Comparison of ENCODE assay signal across 28 cellular contexts in the genomic region with DNA sequence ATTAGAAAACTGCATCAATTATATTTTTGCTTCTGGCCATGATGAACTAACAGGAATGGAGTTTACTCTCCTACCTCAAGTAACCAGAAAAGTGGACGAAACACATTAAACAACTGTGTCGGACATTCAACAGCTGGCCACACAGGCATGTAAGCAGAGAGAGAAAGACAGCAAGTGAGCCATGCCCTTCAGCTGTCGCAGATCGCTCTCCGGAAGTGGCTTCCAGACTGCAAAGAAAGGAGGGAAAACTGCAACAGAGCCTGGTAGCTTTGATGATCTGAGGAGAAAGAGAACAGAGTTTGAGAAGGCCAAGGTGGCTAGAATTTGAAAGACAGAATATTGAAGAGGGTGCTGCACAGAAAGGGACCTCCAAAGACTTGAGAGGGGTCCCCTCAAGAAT.
"Had no signal": no experiment of that assay in that cellular context is flagged by ENCODE, and none has a peak within 500 bp of the region (broad histone marks: within the 10 kb centered on the region; RNA-seq: fewer than 3 reads in every experiment).

No MANE protein-coding gene starts in this region.

- H3K36me3 Mint-ChIP-seq: activated CD4-positive, alpha-beta memory T cell treated with anti-CD3 and anti-CD28 coated beads for 36 hours; activated naive CD4-positive, alpha-beta T cell treated with anti-CD3 and anti-CD28 coated beads, Interleukin-2, amount 50 U/mL, for 72 hours had no signal

- FAIRE-seq: bronchial epithelial cell, TTC549 had no signal

- H3K27me3 ChIP-seq: ascending aorta, body of pancreas, Peyer's patch had no signal

- DNase-seq: activated B cell treated with CpG ODN at 0.5 μM for 24 hours; activated CD4-positive, alpha-beta memory T cell treated with anti-CD3 and anti-CD28 coated beads for 36 hours; activated CD4-positive, alpha-beta T cell treated with anti-CD3 and anti-CD28 coated beads for 1 hour; activated CD4-positive, alpha-beta T cell treated with anti-CD3 and anti-CD28 coated beads, Interleukin-2, amount 10 ng/mL, durations not matched to agents 7 days and 5 days; activated CD8-positive, alpha-beta memory T cell treated with anti-CD3 and anti-CD28 coated beads for 24 hours; activated effector memory CD4-positive, alpha-beta T cell treated with anti-CD3 and anti-CD28 coated beads, Interleukin-2, amount 50 U/mL, for 16 hours; activated naive CD4-positive, alpha-beta T cell treated with Interleukin-2 at 50 U/mL for 16 hours; activated naive CD8-positive, alpha-beta T cell treated with anti-CD3 and anti-CD28 coated beads, Interleukin-2, amount 50 U/mL, for 24 hours; activated T-cell treated with anti-CD3 and anti-CD28 coated beads, Interleukin-2, amount 50 U/mL, for 4 hours; amniotic stem cell; body of pancreas; Kasumi-1; KBM-7; NCI-H1092; NCI-H1417 treated with DMSO at 0.1 percent for 48 hours; NCI-H1694 treated with DMSO at 0.1 percent for 48 hours; NCI-H2029 treated with DMSO at 0.1 percent for 48 hours; NCI-H524; Peyer's patch; Right ventricle myocardium superior; T-helper 2 cell; T1000 had no signal

- ATAC-seq: activated naive CD4-positive, alpha-beta T cell treated with anti-CD3 and anti-CD28 coated beads, Interleukin-2, amount 50 U/mL, for 72 hours; activated naive CD8-positive, alpha-beta T cell treated with anti-CD3 and anti-CD28 coated beads, Interleukin-2, amount 50 U/mL, for 24 hours; activated T-cell treated with anti-CD3 and anti-CD28 coated beads, Interleukin-2, amount 50 U/mL, for 4 hours; body of pancreas had no signal

- H3K9me3 Mint-ChIP-seq: activated B cell treated with CpG ODN at 0.5 μM for 24 hours; activated CD4-positive, alpha-beta memory T cell treated with anti-CD3 and anti-CD28 coated beads for 36 hours; activated CD4-positive, alpha-beta T cell treated with anti-CD3 and anti-CD28 coated beads, Interleukin-2, amount 10 ng/mL, durations not matched to agents 7 days and 5 days; activated naive CD4-positive, alpha-beta T cell treated with anti-CD3 and anti-CD28 coated beads, Interleukin-2, amount 50 U/mL, for 72 hours; activated naive CD8-positive, alpha-beta T cell treated with anti-CD3 and anti-CD28 coated beads, Interleukin-2, amount 50 U/mL, for 24 hours; activated T-cell treated with anti-CD3 and anti-CD28 coated beads, Interleukin-2, amount 50 U/mL, for 4 hours; central memory CD8-positive, alpha-beta T cell had no signal

- H3K9me3 ChIP-seq: ascending aorta, body of pancreas, Peyer's patch had no signal

- H3K4me3 ChIP-seq: ascending aorta, body of pancreas, Peyer's patch had no signal

- H3K4me1 Mint-ChIP-seq: activated B cell treated with CpG ODN at 0.5 μM for 24 hours; activated CD4-positive, alpha-beta T cell treated with anti-CD3 and anti-CD28 coated beads, Interleukin-2, amount 10 ng/mL, durations not matched to agents 7 days and 5 days; activated naive CD8-positive, alpha-beta T cell treated with anti-CD3 and anti-CD28 coated beads, Interleukin-2, amount 50 U/mL, for 24 hours; central memory CD8-positive, alpha-beta T cell had no signal

- H3K27ac ChIP-seq: ascending aorta, body of pancreas, Peyer's patch, RWPE1 had no signal

- H3K27ac Mint-ChIP-seq: activated B cell treated with CpG ODN at 0.5 μM for 24 hours; activated CD4-positive, alpha-beta memory T cell treated with anti-CD3 and anti-CD28 coated beads for 36 hours; activated CD4-positive, alpha-beta T cell treated with anti-CD3 and anti-CD28 coated beads, Interleukin-2, amount 10 ng/mL, durations not matched to agents 7 days and 5 days; activated naive CD4-positive, alpha-beta T cell treated with anti-CD3 and anti-CD28 coated beads, Interleukin-2, amount 50 U/mL, for 72 hours; activated naive CD8-positive, alpha-beta T cell treated with anti-CD3 and anti-CD28 coated beads, Interleukin-2, amount 50 U/mL, for 24 hours had no signal

- H3K4me1 ChIP-seq: ascending aorta, body of pancreas, Peyer's patch had no signal

- H3K36me3 ChIP-seq: ascending aorta, Peyer's patch had no signal

- H3K4me3 Mint-ChIP-seq: activated B cell treated with CpG ODN at 0.5 μM for 24 hours; activated CD4-positive, alpha-beta memory T cell treated with anti-CD3 and anti-CD28 coated beads for 36 hours; activated CD4-positive, alpha-beta T cell treated with anti-CD3 and anti-CD28 coated beads, Interleukin-2, amount 10 ng/mL, durations not matched to agents 7 days and 5 days; activated naive CD8-positive, alpha-beta T cell treated with anti-CD3 and anti-CD28 coated beads, Interleukin-2, amount 50 U/mL, for 24 hours; activated T-cell treated with anti-CD3 and anti-CD28 coated beads, Interleukin-2, amount 50 U/mL, for 4 hours; central memory CD8-positive, alpha-beta T cell had no signal
